ENCODE assay signal across 1 cellular context in the genomic region with DNA sequence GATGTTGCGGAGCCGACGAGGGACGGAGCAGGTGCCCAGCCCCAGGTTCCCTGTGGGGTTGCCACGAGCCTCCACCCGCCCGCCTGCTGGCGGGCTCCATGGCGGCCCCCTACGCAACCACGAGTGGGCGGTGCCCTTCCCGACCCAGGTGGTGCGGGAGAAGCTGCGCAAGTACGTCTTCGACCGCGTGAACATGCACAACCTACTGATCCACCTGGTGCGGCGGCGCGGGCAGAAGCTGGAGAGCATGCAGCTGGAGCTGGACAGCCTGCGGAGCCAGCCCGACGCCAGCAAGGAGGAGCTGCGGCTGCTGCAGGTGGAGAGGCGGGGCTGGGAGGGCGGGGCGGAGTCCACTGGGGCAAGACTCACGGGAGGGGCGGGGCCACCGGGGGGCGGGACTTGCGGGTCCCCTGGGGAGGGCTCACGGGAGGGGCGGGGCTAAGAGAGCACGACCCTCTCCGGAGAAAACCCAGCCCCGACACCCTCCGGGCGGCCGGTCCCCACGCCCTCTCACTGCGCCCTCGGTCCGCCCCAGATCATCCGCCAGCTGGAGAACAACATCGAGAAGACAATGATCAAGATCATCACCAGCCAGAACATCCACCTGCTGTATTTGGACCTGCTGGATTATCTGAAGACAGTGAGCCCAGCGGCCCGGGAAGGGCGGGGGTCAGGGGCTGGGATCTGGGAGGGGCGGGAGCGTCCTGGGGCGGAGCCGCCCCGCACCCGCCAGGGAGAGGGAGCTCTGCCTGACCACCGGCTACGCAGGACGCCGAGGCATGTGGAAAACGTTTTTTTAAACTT.
A peak's percentile ranks its signal among the peaks of the same experiment; 100 is the strongest.
TF ChIP-seq lines count a peak whose summit lies in the region.

No MANE protein-coding gene starts in this region.

TF ChIP-seq in WTC11, 78 proteins besides CTCF, POLR2A, EP300 and RAD21 (continued from another document):
- TF ChIP-seq, protein P1, sequence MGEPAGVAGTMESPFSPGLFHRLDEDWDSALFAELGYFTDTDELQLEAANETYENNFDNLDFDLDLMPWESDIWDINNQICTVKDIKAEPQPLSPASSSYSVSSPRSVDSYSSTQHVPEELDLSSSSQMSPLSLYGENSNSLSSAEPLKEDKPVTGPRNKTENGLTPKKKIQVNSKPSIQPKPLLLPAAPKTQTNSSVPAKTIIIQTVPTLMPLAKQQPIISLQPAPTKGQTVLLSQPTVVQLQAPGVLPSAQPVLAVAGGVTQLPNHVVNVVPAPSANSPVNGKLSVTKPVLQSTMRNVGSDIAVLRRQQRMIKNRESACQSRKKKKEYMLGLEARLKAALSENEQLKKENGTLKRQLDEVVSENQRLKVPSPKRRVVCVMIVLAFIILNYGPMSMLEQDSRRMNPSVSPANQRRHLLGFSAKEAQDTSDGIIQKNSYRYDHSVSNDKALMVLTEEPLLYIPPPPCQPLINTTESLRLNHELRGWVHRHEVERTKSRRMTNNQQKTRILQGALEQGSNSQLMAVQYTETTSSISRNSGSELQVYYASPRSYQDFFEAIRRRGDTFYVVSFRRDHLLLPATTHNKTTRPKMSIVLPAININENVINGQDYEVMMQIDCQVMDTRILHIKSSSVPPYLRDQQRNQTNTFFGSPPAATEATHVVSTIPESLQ (CRISPR knock-in tag; IDR thresholded peaks at IDR 0.05), result no peak
- TF ChIP-seq, protein P2, sequence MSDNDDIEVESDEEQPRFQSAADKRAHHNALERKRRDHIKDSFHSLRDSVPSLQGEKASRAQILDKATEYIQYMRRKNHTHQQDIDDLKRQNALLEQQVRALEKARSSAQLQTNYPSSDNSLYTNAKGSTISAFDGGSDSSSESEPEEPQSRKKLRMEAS (CRISPR knock-in tag; IDR thresholded peaks at IDR 0.05), result peak; percentile 80
- TF ChIP-seq EMX1 (CRISPR knock-in tag; IDR thresholded peaks at IDR 0.05) (no peak), SMAD4 (CRISPR knock-in tag; IDR thresholded peaks at IDR 0.05) (no peak), ZNF232 (CRISPR knock-in tag; IDR thresholded peaks at IDR 0.05) (no peak), NR2C2 (CRISPR knock-in tag; IDR thresholded peaks at IDR 0.05) (no peak), GTF2I (CRISPR knock-in tag; conservative IDR thresholded peaks at IDR 0.05) (no peak), MXD4 (CRISPR knock-in tag; IDR thresholded peaks at IDR 0.05; ENCODE audit: borderline replicate concordance) (no peak), SP1 (CRISPR knock-in tag; conservative IDR thresholded peaks at IDR 0.05) (peak; percentile 73; the same call in 1 of the 2 replicates), NFYB (CRISPR knock-in tag; conservative IDR thresholded peaks at IDR 0.05; ENCODE audit: low read depth) (no peak), ATF1 (CRISPR knock-in tag; IDR thresholded peaks at IDR 0.05) (no peak), RELA (CRISPR knock-in tag; IDR thresholded peaks at IDR 0.05; ENCODE audit: borderline replicate concordance) (no peak), ZNF263 (CRISPR knock-in tag; IDR thresholded peaks at IDR 0.05; ENCODE audit: low read depth) (no peak)
- TF ChIP-seq, protein P3, sequence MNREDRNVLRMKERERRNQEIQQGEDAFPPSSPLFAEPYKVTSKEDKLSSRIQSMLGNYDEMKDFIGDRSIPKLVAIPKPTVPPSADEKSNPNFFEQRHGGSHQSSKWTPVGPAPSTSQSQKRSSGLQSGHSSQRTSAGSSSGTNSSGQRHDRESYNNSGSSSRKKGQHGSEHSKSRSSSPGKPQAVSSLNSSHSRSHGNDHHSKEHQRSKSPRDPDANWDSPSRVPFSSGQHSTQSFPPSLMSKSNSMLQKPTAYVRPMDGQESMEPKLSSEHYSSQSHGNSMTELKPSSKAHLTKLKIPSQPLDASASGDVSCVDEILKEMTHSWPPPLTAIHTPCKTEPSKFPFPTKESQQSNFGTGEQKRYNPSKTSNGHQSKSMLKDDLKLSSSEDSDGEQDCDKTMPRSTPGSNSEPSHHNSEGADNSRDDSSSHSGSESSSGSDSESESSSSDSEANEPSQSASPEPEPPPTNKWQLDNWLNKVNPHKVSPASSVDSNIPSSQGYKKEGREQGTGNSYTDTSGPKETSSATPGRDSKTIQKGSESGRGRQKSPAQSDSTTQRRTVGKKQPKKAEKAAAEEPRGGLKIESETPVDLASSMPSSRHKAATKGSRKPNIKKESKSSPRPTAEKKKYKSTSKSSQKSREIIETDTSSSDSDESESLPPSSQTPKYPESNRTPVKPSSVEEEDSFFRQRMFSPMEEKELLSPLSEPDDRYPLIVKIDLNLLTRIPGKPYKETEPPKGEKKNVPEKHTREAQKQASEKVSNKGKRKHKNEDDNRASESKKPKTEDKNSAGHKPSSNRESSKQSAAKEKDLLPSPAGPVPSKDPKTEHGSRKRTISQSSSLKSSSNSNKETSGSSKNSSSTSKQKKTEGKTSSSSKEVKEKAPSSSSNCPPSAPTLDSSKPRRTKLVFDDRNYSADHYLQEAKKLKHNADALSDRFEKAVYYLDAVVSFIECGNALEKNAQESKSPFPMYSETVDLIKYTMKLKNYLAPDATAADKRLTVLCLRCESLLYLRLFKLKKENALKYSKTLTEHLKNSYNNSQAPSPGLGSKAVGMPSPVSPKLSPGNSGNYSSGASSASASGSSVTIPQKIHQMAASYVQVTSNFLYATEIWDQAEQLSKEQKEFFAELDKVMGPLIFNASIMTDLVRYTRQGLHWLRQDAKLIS (CRISPR knock-in tag; IDR thresholded peaks at IDR 0.05; ENCODE audit: borderline replicate concordance), result no peak
- TF ChIP-seq, protein P4, sequence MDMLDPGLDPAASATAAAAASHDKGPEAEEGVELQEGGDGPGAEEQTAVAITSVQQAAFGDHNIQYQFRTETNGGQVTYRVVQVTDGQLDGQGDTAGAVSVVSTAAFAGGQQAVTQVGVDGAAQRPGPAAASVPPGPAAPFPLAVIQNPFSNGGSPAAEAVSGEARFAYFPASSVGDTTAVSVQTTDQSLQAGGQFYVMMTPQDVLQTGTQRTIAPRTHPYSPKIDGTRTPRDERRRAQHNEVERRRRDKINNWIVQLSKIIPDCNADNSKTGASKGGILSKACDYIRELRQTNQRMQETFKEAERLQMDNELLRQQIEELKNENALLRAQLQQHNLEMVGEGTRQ (CRISPR knock-in tag; IDR thresholded peaks at IDR 0.05), result no peak
- TF ChIP-seq, protein P5, sequence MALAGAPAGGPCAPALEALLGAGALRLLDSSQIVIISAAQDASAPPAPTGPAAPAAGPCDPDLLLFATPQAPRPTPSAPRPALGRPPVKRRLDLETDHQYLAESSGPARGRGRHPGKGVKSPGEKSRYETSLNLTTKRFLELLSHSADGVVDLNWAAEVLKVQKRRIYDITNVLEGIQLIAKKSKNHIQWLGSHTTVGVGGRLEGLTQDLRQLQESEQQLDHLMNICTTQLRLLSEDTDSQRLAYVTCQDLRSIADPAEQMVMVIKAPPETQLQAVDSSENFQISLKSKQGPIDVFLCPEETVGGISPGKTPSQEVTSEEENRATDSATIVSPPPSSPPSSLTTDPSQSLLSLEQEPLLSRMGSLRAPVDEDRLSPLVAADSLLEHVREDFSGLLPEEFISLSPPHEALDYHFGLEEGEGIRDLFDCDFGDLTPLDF (CRISPR knock-in tag; IDR thresholded peaks at IDR 0.05), result 0 out of 2 replicates have a peak, but pooled peaks have one; percentile 28
- TF ChIP-seq, protein P6, sequence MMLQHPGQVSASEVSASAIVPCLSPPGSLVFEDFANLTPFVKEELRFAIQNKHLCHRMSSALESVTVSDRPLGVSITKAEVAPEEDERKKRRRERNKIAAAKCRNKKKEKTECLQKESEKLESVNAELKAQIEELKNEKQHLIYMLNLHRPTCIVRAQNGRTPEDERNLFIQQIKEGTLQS (CRISPR knock-in tag; conservative IDR thresholded peaks at IDR 0.05), result no peak
- TF ChIP-seq, protein P7, sequence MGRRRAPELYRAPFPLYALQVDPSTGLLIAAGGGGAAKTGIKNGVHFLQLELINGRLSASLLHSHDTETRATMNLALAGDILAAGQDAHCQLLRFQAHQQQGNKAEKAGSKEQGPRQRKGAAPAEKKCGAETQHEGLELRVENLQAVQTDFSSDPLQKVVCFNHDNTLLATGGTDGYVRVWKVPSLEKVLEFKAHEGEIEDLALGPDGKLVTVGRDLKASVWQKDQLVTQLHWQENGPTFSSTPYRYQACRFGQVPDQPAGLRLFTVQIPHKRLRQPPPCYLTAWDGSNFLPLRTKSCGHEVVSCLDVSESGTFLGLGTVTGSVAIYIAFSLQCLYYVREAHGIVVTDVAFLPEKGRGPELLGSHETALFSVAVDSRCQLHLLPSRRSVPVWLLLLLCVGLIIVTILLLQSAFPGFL (CRISPR knock-in tag; IDR thresholded peaks at IDR 0.05; ENCODE audit: borderline replicate concordance), result no peak
